ENCODE assay signal across 9 cellular contexts in the genomic region with DNA sequence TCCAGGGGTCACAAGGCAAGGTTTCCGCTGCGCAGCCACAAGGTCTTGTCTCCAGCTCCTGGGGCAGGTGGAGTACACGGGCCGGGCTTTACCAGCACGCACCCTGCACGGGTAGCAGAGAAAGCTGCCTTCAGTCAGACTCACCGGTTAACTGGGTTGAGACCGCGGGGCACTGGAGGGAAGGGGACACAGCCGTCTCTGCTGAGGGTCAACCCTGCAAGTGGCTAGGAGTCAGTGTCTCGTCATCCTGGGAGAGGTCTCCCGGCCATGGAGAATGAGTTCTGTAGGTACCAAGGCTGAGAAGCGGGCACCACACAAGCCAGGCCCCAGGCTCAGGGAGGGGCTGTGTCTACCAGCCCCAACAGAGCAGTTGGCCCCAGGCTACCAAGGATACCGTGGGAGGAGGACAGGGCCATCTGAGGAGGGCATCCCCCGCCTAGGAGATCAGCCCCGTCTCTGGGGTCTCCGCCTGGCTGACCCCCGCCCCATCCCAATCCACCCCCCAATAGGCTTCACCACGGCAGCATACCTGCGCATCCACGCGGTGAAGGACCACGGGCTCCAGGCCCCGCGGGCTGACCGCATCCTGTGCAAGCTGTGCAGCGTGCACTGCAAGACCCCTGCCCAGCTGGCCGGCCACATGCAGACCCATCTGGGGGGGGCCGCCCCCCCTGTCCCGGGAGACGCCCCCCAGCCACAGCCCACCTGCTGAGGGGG. TPM values are rescaled to one million over a fixed set of nuclear protein-coding genes. Genes with fewer than 3 reads are reported as not detected.
A peak's percentile ranks its signal among the peaks of the same experiment; 100 is the strongest.
DNase-seq lines count a peak whose midpoint lies in the region; ATAC-seq, FAIRE-seq and TF ChIP-seq lines count a peak whose summit lies in the region.
"Had no signal": no experiment of that assay in that cellular context is flagged by ENCODE, and none has a peak within 500 bp of the region (broad histone marks: within the 10 kb centered on the region; RNA-seq: fewer than 3 reads in every experiment).

No MANE protein-coding gene starts in this region.

- H3K79me2 ChIP-seq in keratinocyte (ENCODE audit: control insufficient read depth, insufficient read depth, low read length) = peaks cover 22% of the 10 kb centered on the region

- peak overlapping the region; percentile 94 for H3K4me2 ChIP-seq in keratinocyte (ENCODE audit: control insufficient read depth, extremely low read depth, insufficient read depth, low read depth, low read length)

- H3K9me3 ChIP-seq in keratinocyte (ENCODE audit: control insufficient read depth, low read depth, low read length) = no peaks in the 10 kb centered on the region
- no peaks in the 10 kb centered on the region for H3K9me3 ChIP-seq in thymus (ENCODE audit: control insufficient read depth)

- TF ChIP-seq CTCF in keratinocyte (optimal IDR thresholded peaks at IDR 0.05 in 1 of 3, IDR thresholded peaks at IDR 0.05 in 1 of 3, conservative IDR thresholded peaks at IDR 0.05 in 1 of 3; ENCODE audit: extremely low read depth in 1 of 3, insufficient read depth in 2 of 3, low read length in 3 of 3) = no peak

- H3K4me1 ChIP-seq in keratinocyte (ENCODE audit: control insufficient read depth, extremely low read depth, insufficient read depth, low read length) (peaks cover 36% of the 10 kb centered on the region), thymus (ENCODE audit: control insufficient read depth, insufficient read depth, low read length) (peaks cover 35% of the 10 kb centered on the region)

- no peak for TF ChIP-seq POLR2A in GM12892 (IDR thresholded peaks at IDR 0.05; ENCODE audit: low read depth, low read length)

- ATAC-seq in activated naive CD4-positive, alpha-beta T cell treated with anti-CD3 and anti-CD28 coated beads, Interleukin-2, amount 50 U/mL, for 72 hours = no peak

- H3K9me1 ChIP-seq in keratinocyte (ENCODE audit: control insufficient read depth, extremely low read depth, insufficient read depth, low read length) = peaks cover 2% of the 10 kb centered on the region

- no peak for DNase-seq in activated T-cell treated with anti-CD3 and anti-CD28 coated beads, Interleukin-2, amount 50 U/mL, for 24 hours
- DNase-seq in activated T-cell treated with anti-CD3 and anti-CD28 coated beads, Interleukin-2, amount 50 U/mL, for 1 hour = no peak
- no peak for DNase-seq in activated naive CD4-positive, alpha-beta T cell treated with anti-CD3 and anti-CD28 coated beads, Interleukin-2, amount 50 U/mL, for 72 hours (ENCODE audit: low spot score in 2 of 2)
- DNase-seq in keratinocyte (ENCODE audit: low read depth, low spot score) (no peak), islet precursor cell (no peak), epidermal melanocyte (ENCODE audit: insufficient read length, low spot score) (no peak), GM12892 (ENCODE audit: insufficient read length) (no peak)
- DNase-seq: NCI-H1417 treated with DMSO at 0.1 percent for 48 hours had no signal

- H3K36me3 ChIP-seq in keratinocyte (ENCODE audit: control insufficient read depth in 2 of 2, extremely low read depth in 1 of 2, insufficient read depth in 2 of 2, low read length in 2 of 2) (peaks cover 5 to 9% of the 10 kb centered on the region in 2 experiments), thymus (ENCODE audit: control insufficient read depth, insufficient read depth) (peaks cover 25% of the 10 kb centered on the region)

- peaks cover 2% of the 10 kb centered on the region for H3K27me3 Mint-ChIP-seq in activated T-cell treated with anti-CD3 and anti-CD28 coated beads, Interleukin-2, amount 50 U/mL, for 24 hours

- WGBS in thymus = 94% methylated on average over 31 of the region's 31 CpGs

- H3K9ac ChIP-seq in keratinocyte (ENCODE audit: control insufficient read depth, extremely low read depth, insufficient read depth, low read length) = no peak overlapping the region

- H3K36me3 Mint-ChIP-seq in activated T-cell treated with anti-CD3 and anti-CD28 coated beads, Interleukin-2, amount 50 U/mL, for 24 hours (ENCODE audit: low read depth) = peaks cover 48% of the 10 kb centered on the region
- H3K36me3 Mint-ChIP-seq in activated naive CD4-positive, alpha-beta T cell treated with anti-CD3 and anti-CD28 coated beads, Interleukin-2, amount 50 U/mL, for 72 hours = peaks cover 32 to 34% of the 10 kb centered on the region in 2 donors

- no peak for FAIRE-seq in keratinocyte (lab: Jason Lieb, UNC)
- FAIRE-seq in GM12892 (lab: Jason Lieb, UNC) = no peak

- H2AFZ ChIP-seq in keratinocyte (ENCODE audit: control insufficient read depth, low read length) = no peak overlapping the region

- H3K4me3 Mint-ChIP-seq in activated T-cell treated with anti-CD3 and anti-CD28 coated beads, Interleukin-2, amount 50 U/mL, for 24 hours = peak overlapping the region; percentile 98

- H3K27me3 ChIP-seq in keratinocyte (ENCODE audit: control insufficient read depth, extremely low read depth, insufficient read depth, low read length) = peaks cover 15% of the 10 kb centered on the region
- H3K27me3 ChIP-seq in thymus (ENCODE audit: control insufficient read depth, insufficient read depth) = peaks cover 8% of the 10 kb centered on the region

- no peaks in the 10 kb centered on the region for H3K9me3 Mint-ChIP-seq in activated T-cell treated with anti-CD3 and anti-CD28 coated beads, Interleukin-2, amount 50 U/mL, for 24 hours
- no peaks in the 10 kb centered on the region for H3K9me3 Mint-ChIP-seq in activated naive CD4-positive, alpha-beta T cell treated with anti-CD3 and anti-CD28 coated beads, Interleukin-2, amount 50 U/mL, for 72 hours

- H3K4me1 Mint-ChIP-seq in activated T-cell treated with anti-CD3 and anti-CD28 coated beads, Interleukin-2, amount 50 U/mL, for 24 hours (ENCODE audit: low read depth) = peaks cover 55% of the 10 kb centered on the region

- no peaks in the 10 kb centered on the region for H4K20me1 ChIP-seq in keratinocyte (ENCODE audit: control insufficient read depth, extremely low read depth, insufficient read depth, low read length)

- H3K4me3 ChIP-seq in keratinocyte (ENCODE audit: control insufficient read depth in 2 of 3, extremely low read depth in 1 of 3, insufficient read depth in 2 of 3, low read depth in 1 of 3, low read length in 3 of 3) (no peak overlapping the region), thymus (ENCODE audit: low read length) (peak overlapping the region; percentile 86)

- dilution Hi-C loops in keratinocyte (cut with MboI; ENCODE audit: extremely low pct_ligation_motif_present, low sequenced_read_pairs) = no loop called here

- peak overlapping the region; percentile 99 for H3K27ac Mint-ChIP-seq in activated T-cell treated with anti-CD3 and anti-CD28 coated beads, Interleukin-2, amount 50 U/mL, for 24 hours
- peak overlapping the region; percentile 93 to 97 for H3K27ac Mint-ChIP-seq in activated naive CD4-positive, alpha-beta T cell treated with anti-CD3 and anti-CD28 coated beads, Interleukin-2, amount 50 U/mL, for 72 hours

- H3K27ac ChIP-seq in keratinocyte (ENCODE audit: control insufficient read depth, insufficient read depth, low read length) (no peak overlapping the region), thymus (ENCODE audit: low read depth) (no peak overlapping the region)

RNA-seq across cellular contexts. Expression of a gene that starts 2.8 kb away (rescaled TPM):
- total RNA-seq in activated naive CD4-positive, alpha-beta T cell treated with anti-CD3 and anti-CD28 coated beads, Interleukin-2, amount 50 U/mL, for 72 hours = 1 to 10 TPM; 1.4 to 5.9 TPM
- polyA plus RNA-seq in keratinocyte = not detected in 3 replicates
- polyA plus RNA-seq in keratinocyte (2011; ENCODE audit: low read depth) = not detected
- not detected in 2 replicates for polyA plus RNA-seq in keratinocyte (2011; cell fraction: cytosol; rRNA removed)
- polyA plus RNA-seq in keratinocyte (2011; cell fraction: nucleus; rRNA removed) = 0.04 and 0.14 TPM in 2 replicates
- polyA plus RNA-seq in keratinocyte (2012; ENCODE audit: low replicate concordance) = 0.10 and 0.38 TPM in 2 replicates
- not detected in 3 replicates for polyA minus RNA-seq in keratinocyte
- polyA minus RNA-seq in keratinocyte (2011; cell fraction: cytosol; rRNA and poly(A)+ RNA removed) = not detected
- polyA minus RNA-seq in keratinocyte (2011; cell fraction: nucleus; rRNA and poly(A)+ RNA removed) = not detected in 2 replicates
- 1.0 TPM for polyA plus RNA-seq in thymus
- polyA plus RNA-seq in GM12892 (2012; ENCODE audit: missing spikeins) = 0.98 TPM

RNA-seq across cellular contexts. Expression of a gene that starts 2.9 kb away (rescaled TPM):
- 100 to 1,000 TPM; 285 to 386 TPM for total RNA-seq in activated naive CD4-positive, alpha-beta T cell treated with anti-CD3 and anti-CD28 coated beads, Interleukin-2, amount 50 U/mL, for 72 hours
- polyA plus RNA-seq in keratinocyte (48.5 to 82.3 TPM (median 59.0 TPM) in 3 replicates), thymus (178 TPM)
- 43.0 TPM for polyA plus RNA-seq in keratinocyte (2011; ENCODE audit: low read depth)
- polyA plus RNA-seq in keratinocyte (2011; cell fraction: cytosol; rRNA removed) = 56.3 and 78.7 TPM in 2 replicates
- polyA plus RNA-seq in keratinocyte (2011; cell fraction: nucleus; rRNA removed) = 42.7 and 43.6 TPM in 2 replicates
- 63.9 and 156 TPM in 2 replicates for polyA plus RNA-seq in keratinocyte (2012; ENCODE audit: low replicate concordance)
- 139 to 296 TPM (median 165 TPM) in 3 replicates for polyA minus RNA-seq in keratinocyte
- 198 TPM for polyA minus RNA-seq in keratinocyte (2011; cell fraction: cytosol; rRNA and poly(A)+ RNA removed)
- polyA minus RNA-seq in keratinocyte (2011; cell fraction: nucleus; rRNA and poly(A)+ RNA removed) = 32.3 and 42.1 TPM in 2 replicates
- polyA plus RNA-seq in GM12892 (2012; ENCODE audit: missing spikeins) = 133 TPM

RNA-seq across cellular contexts. Expression of a gene that starts 6.8 kb away (rescaled TPM):
- total RNA-seq in activated naive CD4-positive, alpha-beta T cell treated with anti-CD3 and anti-CD28 coated beads, Interleukin-2, amount 50 U/mL, for 72 hours = 10 to 100 TPM; 20.2 to 40.0 TPM
- 6.4 to 17.1 TPM (median 13.6 TPM) in 3 replicates for polyA plus RNA-seq in keratinocyte
- 2.7 TPM for polyA plus RNA-seq in keratinocyte (2011; ENCODE audit: low read depth)
- 5.9 and 12.0 TPM in 2 replicates for polyA plus RNA-seq in keratinocyte (2011; cell fraction: cytosol; rRNA removed)
- 5.1 and 5.3 TPM in 2 replicates for polyA plus RNA-seq in keratinocyte (2011; cell fraction: nucleus; rRNA removed)
- polyA plus RNA-seq in keratinocyte (2012; ENCODE audit: low replicate concordance) = 4.7 and 19.3 TPM in 2 replicates
- 1.5 to 2.7 TPM (median 2.0 TPM) in 3 replicates for polyA minus RNA-seq in keratinocyte
- 4.2 TPM for polyA minus RNA-seq in keratinocyte (2011; cell fraction: cytosol; rRNA and poly(A)+ RNA removed)
- 2.3 and 2.9 TPM in 2 replicates for polyA minus RNA-seq in keratinocyte (2011; cell fraction: nucleus; rRNA and poly(A)+ RNA removed)
- 36.0 TPM for polyA plus RNA-seq in thymus
- 8.8 TPM for polyA plus RNA-seq in GM12892 (2012; ENCODE audit: missing spikeins)

RNA-seq across cellular contexts. Expression of a gene that starts 11.1 kb away (rescaled TPM):
- 100 to 1,000 TPM in 1 of 2 donors, 10 to 100 TPM in 1; 77.6 to 168 TPM for total RNA-seq in activated naive CD4-positive, alpha-beta T cell treated with anti-CD3 and anti-CD28 coated beads, Interleukin-2, amount 50 U/mL, for 72 hours
- 130 to 213 TPM (median 148 TPM) in 3 replicates for polyA plus RNA-seq in keratinocyte
- polyA plus RNA-seq in keratinocyte (2011; ENCODE audit: low read depth) = 29.4 TPM
- polyA plus RNA-seq in keratinocyte (2011; cell fraction: cytosol; rRNA removed) = 124 and 190 TPM in 2 replicates
- polyA plus RNA-seq in keratinocyte (2011; cell fraction: nucleus; rRNA removed) = 291 and 376 TPM in 2 replicates
- 69.0 and 193 TPM in 2 replicates for polyA plus RNA-seq in keratinocyte (2012; ENCODE audit: low replicate concordance)
- 404 to 958 TPM (median 529 TPM) in 3 replicates for polyA minus RNA-seq in keratinocyte
- polyA minus RNA-seq in keratinocyte (2011; cell fraction: cytosol; rRNA and poly(A)+ RNA removed) = 337 TPM
- polyA minus RNA-seq in keratinocyte (2011; cell fraction: nucleus; rRNA and poly(A)+ RNA removed) = 295 and 307 TPM in 2 replicates
- 165 TPM for polyA plus RNA-seq in thymus
- polyA plus RNA-seq in GM12892 (2012; ENCODE audit: missing spikeins) = 53.0 TPM

RNA-seq across cellular contexts. Expression of a gene that starts 18.6 kb away (rescaled TPM):
- 100 to 1,000 TPM; 151 to 268 TPM for total RNA-seq in activated naive CD4-positive, alpha-beta T cell treated with anti-CD3 and anti-CD28 coated beads, Interleukin-2, amount 50 U/mL, for 72 hours
- polyA plus RNA-seq in keratinocyte = 36.3 to 48.3 TPM (median 43.7 TPM) in 3 replicates
- polyA plus RNA-seq in keratinocyte (2011; ENCODE audit: low read depth) = 14.3 TPM
- polyA plus RNA-seq in keratinocyte (2011; cell fraction: cytosol; rRNA removed) = 17.2 and 23.7 TPM in 2 replicates
- 72.3 and 83.5 TPM in 2 replicates for polyA plus RNA-seq in keratinocyte (2011; cell fraction: nucleus; rRNA removed)
- polyA plus RNA-seq in keratinocyte (2012; ENCODE audit: low replicate concordance) = 15.4 and 26.9 TPM in 2 replicates
- polyA minus RNA-seq in keratinocyte = 46.4 to 57.5 TPM (median 48.8 TPM) in 3 replicates
- polyA minus RNA-seq in keratinocyte (2011; cell fraction: cytosol; rRNA and poly(A)+ RNA removed) = 41.4 TPM
- 39.9 and 56.2 TPM in 2 replicates for polyA minus RNA-seq in keratinocyte (2011; cell fraction: nucleus; rRNA and poly(A)+ RNA removed)
- 82.5 TPM for polyA plus RNA-seq in thymus
- polyA plus RNA-seq in GM12892 (2012; ENCODE audit: missing spikeins) = 43.2 TPM
